In genomic region chr14:89469210-89470198, GRCh38 we compare ENCODE assay signal across 16 cellular contexts. TPM values are rescaled to one million over a fixed set of nuclear protein-coding genes. Genes with fewer than 3 reads are reported as not detected.
DNase-seq lines count a peak whose midpoint lies in the region; ATAC-seq and TF ChIP-seq lines count a peak whose summit lies in the region.
"Had no signal": no experiment of that assay in that cellular context is flagged by ENCODE, and none has a peak within 500 bp of the region (broad histone marks: within the 10 kb centered on the region; RNA-seq: fewer than 3 reads in every experiment).

No MANE protein-coding gene starts in this region.

- no peaks in the 10 kb centered on the region for H4K20me1 ChIP-seq in OCI-LY3 (ENCODE audit: insufficient read depth, low read length)

- TF ChIP-seq CTCF in OCI-LY3 (IDR thresholded peaks at IDR 0.05; ENCODE audit: low read depth, low read length): no peak
- no peak for TF ChIP-seq CTCF in heart right ventricle (IDR thresholded peaks at IDR 0.05)

- no peaks in the 10 kb centered on the region for H3K27me3 Mint-ChIP-seq in stimulated activated memory B cell treated with anti-CD40 and anti-IgM and Interleukin-4, amounts not matched to agents 10 μg/mL and 1 μg/mL and 100 μg/mL, for 72 hours
- H3K27me3 Mint-ChIP-seq: stimulated activated naive CD8-positive, alpha-beta T cell treated with anti-CD3 and anti-CD28 coated beads, Interleukin-15, Interleukin-2, amounts not matched to agents 100 ng/mL and 50 ng/mL, for 24 hours had no signal

- H3K36me3 Mint-ChIP-seq in stimulated activated memory B cell treated with anti-CD40 and anti-IgM and Interleukin-4, amounts not matched to agents 10 μg/mL and 1 μg/mL and 100 μg/mL, for 72 hours: peaks cover 32% of the 10 kb centered on the region

- H3K27ac ChIP-seq in OCI-LY3 (ENCODE audit: low read length): no peak overlapping the region
- H3K27ac ChIP-seq in heart right ventricle: no peak overlapping the region
- H3K27ac ChIP-seq: lower lobe of right lung had no signal

- H3K36me3 ChIP-seq in OCI-LY3 (replicated peaks; ENCODE audit: low read depth, low read length): no peaks in the 10 kb centered on the region
- H3K36me3 ChIP-seq in heart right ventricle: peaks cover 0 to 4% (median 0%) of the 10 kb centered on the region in 9 donors
- H3K36me3 ChIP-seq: lower lobe of right lung had no signal

- peaks cover 2% of the 10 kb centered on the region for H3K9me3 Mint-ChIP-seq in stimulated activated memory B cell treated with anti-CD40 and anti-IgM and Interleukin-4, amounts not matched to agents 10 μg/mL and 1 μg/mL and 100 μg/mL, for 72 hours

- H3K4me1 ChIP-seq in OCI-LY3 (ENCODE audit: low read length) (peaks cover 6% of the 10 kb centered on the region; the same call in 1 of the 2 replicates), heart right ventricle (peaks cover 0 to 45% (median 10%) of the 10 kb centered on the region in 9 donors)

- no peak overlapping the region for H3K4me3 Mint-ChIP-seq in stimulated activated memory B cell treated with anti-CD40 and anti-IgM and Interleukin-4, amounts not matched to agents 10 μg/mL and 1 μg/mL and 100 μg/mL, for 72 hours
- H3K4me3 Mint-ChIP-seq: activated T-cell treated with anti-CD3 and anti-CD28 coated beads, Interleukin-2, amount 50 U/mL, for 72 hours; nephron progenitor cell; stimulated activated naive CD8-positive, alpha-beta T cell treated with anti-CD3 and anti-CD28 coated beads, Interleukin-15, Interleukin-2, amounts not matched to agents 100 ng/mL and 50 ng/mL, for 24 hours had no signal

- peak overlapping the region; percentile 29 for H3K4me2 ChIP-seq in OCI-LY3 (ENCODE audit: low read length)

- ATAC-seq in heart right ventricle (peak in 5 of 8 donors; percentile 12 to 54 (median 27)), HG02610 (IDR thresholded peaks at IDR 0.05; ENCODE audit: unreplicated experiment) (no peak), HG02642 (IDR thresholded peaks at IDR 0.05; ENCODE audit: poor library complexity, unreplicated experiment) (no peak)
- no peak for ATAC-seq in stimulated activated memory B cell treated with anti-CD40 and anti-IgM and Interleukin-4, amounts not matched to agents 10 μg/mL and 1 μg/mL and 100 μg/mL, for 72 hours
- ATAC-seq: lower lobe of right lung, sciatic nerve had no signal

- no peaks in the 10 kb centered on the region for H3K79me2 ChIP-seq in OCI-LY3 (ENCODE audit: low read length)

- H3K27me3 ChIP-seq in OCI-LY3 (ENCODE audit: low read depth, low read length) (no peaks in the 10 kb centered on the region), heart right ventricle (no peaks in the 10 kb centered on the region)

- no peaks in the 10 kb centered on the region for H3K9me3 ChIP-seq in OCI-LY3 (ENCODE audit: insufficient read depth, low read length)
- peaks cover 0 to 4% (median 0%) of the 10 kb centered on the region in 11 donors for H3K9me3 ChIP-seq in heart right ventricle
- H3K9me3 ChIP-seq: lower lobe of right lung had no signal

- DNase-seq in SKM-1 (lab: John Stamatoyannopoulos, UW; ENCODE audit: unreplicated experiment) (peak; percentile 11), SKM-1 treated with dmso at 0.1 percent for 144 hours (lab: John Stamatoyannopoulos, UW; ENCODE audit: unreplicated experiment) (no peak), heart right ventricle (no peak)
- no peak for DNase-seq in stimulated activated CD4-positive, alpha-beta T cell treated with anti-CD3 and anti-CD28 coated beads, Interleukin-12 subunit alpha, Interleukin-12 subunit beta, amount 100 ng/mL, for 4 hours
- DNase-seq: activated T-cell treated with anti-CD3 and anti-CD28 coated beads, Interleukin-2, amount 50 U/mL, for 72 hours; Calu3; HCEC 1CT; lower lobe of right lung; NCI-H2171; nephron progenitor cell had no signal

- H3K9ac ChIP-seq in OCI-LY3 (ENCODE audit: low read length): no peak overlapping the region

- H3K4me3 ChIP-seq in OCI-LY3 (ENCODE audit: low read length) (no peak overlapping the region), heart right ventricle (no peak overlapping the region)
- H3K4me3 ChIP-seq: lower lobe of right lung had no signal

- intact Hi-C loops in heart right ventricle (cut with DNase I): loop anchor here in 1 of 10 donors (5.0 kb wide), 1 partner anchor 42 kb away; no protein-coding TSS in a partner anchor

- H3K4me1 Mint-ChIP-seq in stimulated activated memory B cell treated with anti-CD40 and anti-IgM and Interleukin-4, amounts not matched to agents 10 μg/mL and 1 μg/mL and 100 μg/mL, for 72 hours: peaks cover 20% of the 10 kb centered on the region
- H3K4me1 Mint-ChIP-seq: nephron progenitor cell had no signal

- WGBS in heart right ventricle, 2 donors: 81 to 88% methylated on average over 17 to 18 of the region's 18 CpGs

- H2AFZ ChIP-seq in OCI-LY3 (ENCODE audit: low read depth, low read length): no peak overlapping the region

- H3K27ac Mint-ChIP-seq in stimulated activated memory B cell treated with anti-CD40 and anti-IgM and Interleukin-4, amounts not matched to agents 10 μg/mL and 1 μg/mL and 100 μg/mL, for 72 hours: peak overlapping the region; percentile 42
- H3K27ac Mint-ChIP-seq: activated T-cell treated with anti-CD3 and anti-CD28 coated beads, Interleukin-2, amount 50 U/mL, for 72 hours; nephron progenitor cell; stimulated activated naive CD8-positive, alpha-beta T cell treated with anti-CD3 and anti-CD28 coated beads, Interleukin-15, Interleukin-2, amounts not matched to agents 100 ng/mL and 50 ng/mL, for 24 hours had no signal

RNA-seq across cellular contexts. Expression of gene FOXN3, which starts 52.5 kb away (rescaled TPM):
- 100 to 1,000 TPM in 8 of 10 donors, 10 to 100 TPM in 2; 87.5 to 150 (median 114) TPM for total RNA-seq in heart right ventricle
- 10 to 100 TPM; 13.0 to 21.1 TPM for polyA plus RNA-seq in heart right ventricle

Comparison
In these comparisons a context has a peak if more than half of its experiments do, and no peak if none do; other contexts are left out.
1. ATAC-seq: peak in heart right ventricle (5 of 8); none in stimulated activated memory B cell treated with anti-CD40 and anti-IgM and Interleukin-4, amounts not matched to agents 10 μg/mL and 1 μg/mL and 100 μg/mL, for 72 hours (single experiment), HG02610 (single experiment) and HG02642 (single experiment).